8 cellular contexts compared by ENCODE assay signal in genomic region chr14:77616133-77616453, GRCh38. TPM values are rescaled to one million over a fixed set of nuclear protein-coding genes. Genes with fewer than 3 reads are reported as not detected.
DNase-seq lines count a peak whose midpoint lies in the region; ATAC-seq and TF ChIP-seq lines count a peak whose summit lies in the region.

No MANE protein-coding gene starts in this region.

- no peak for TF ChIP-seq CTCF in ascending aorta (IDR thresholded peaks at IDR 0.05)
- no peak for TF ChIP-seq CTCF in lower leg skin (IDR thresholded peaks at IDR 0.05)
- no peak for TF ChIP-seq CTCF in tibial artery (IDR thresholded peaks at IDR 0.05)

- H3K27ac ChIP-seq in ascending aorta, result peak overlapping the region; percentile 71 to 76
- peak overlapping the region; percentile 74 to 80 for H3K27ac ChIP-seq in tibial artery

- DNase-seq in ascending aorta (ENCODE audit: low spot score in 2 of 2) (no peak), lower leg skin (ENCODE audit: low spot score in 2 of 2) (no peak), tibial artery (peak in 1 of 2 donors; percentile 67), dedifferentiated amniotic fluid mesenchymal stem cell (ENCODE audit: extremely low spot score) (no peak), erythroblast (lab: John Stamatoyannopoulos, UW) (no peak)

- H3K27me3 ChIP-seq in ascending aorta (no peaks in the 10 kb centered on the region), tibial artery (no peaks in the 10 kb centered on the region)

- WGBS in lower leg skin, 2 donors, result 0% methylated on average over 1 to 7 of the region's 32 CpGs

- ATAC-seq in GM19035 (IDR thresholded peaks at IDR 0.05; ENCODE audit: unreplicated experiment) (peak; percentile 27), HG03280 (IDR thresholded peaks at IDR 0.05; ENCODE audit: unreplicated experiment) (peak; percentile 0), HG03571 (IDR thresholded peaks at IDR 0.05; ENCODE audit: unreplicated experiment) (no peak)

- H3K4me1 ChIP-seq in ascending aorta (peaks cover 5 to 6% of the 10 kb centered on the region in 2 donors), tibial artery (peaks cover 0 to 14% (median 7%) of the 10 kb centered on the region in 4 donors)

- TF ChIP-seq POLR2A in lower leg skin (IDR thresholded peaks at IDR 0.05), result no peak
- TF ChIP-seq POLR2A in erythroblast (IDR thresholded peaks at IDR 0.05; ENCODE audit: low read length), result no peak

- peak overlapping the region; percentile 84 to 91 for H3K4me3 ChIP-seq in ascending aorta
- peak overlapping the region; percentile 90 for H3K4me3 ChIP-seq in lower leg skin (ENCODE audit: low read depth, poor library complexity, severe bottlenecking)
- H3K4me3 ChIP-seq in tibial artery, result peak overlapping the region; percentile 73 to 100

- H3K36me3 ChIP-seq in ascending aorta, result peaks cover 0 to 5% of the 10 kb centered on the region in 2 donors
- H3K36me3 ChIP-seq in tibial artery, result no peaks in the 10 kb centered on the region

- H3K9me3 ChIP-seq in ascending aorta (no peaks in the 10 kb centered on the region), tibial artery (no peaks in the 10 kb centered on the region)

- intact Hi-C loops in ascending aorta (cut with DNase I) (loop anchor here (1.0 to 2.0 kb wide), 6 partner anchors 26 to 295 kb away; partner anchors contain the start of genes ADCK1, GSTZ1, POMT2 and SNW1), lower leg skin (cut with DNase I; ENCODE audit: low total_unique reads) (no loop called here), tibial artery (cut with DNase I; ENCODE audit: low total_unique reads) (no loop called here)

RNA-seq across cellular contexts. Expression of gene SPTLC2, which starts 0.3 kb away (rescaled TPM):
- total RNA-seq in ascending aorta (25.7 TPM), lower leg skin (10 to 100 TPM; 18.4 to 31.8 (median 22.1) TPM)
